8 cellular contexts compared by ENCODE assay signal in genomic region chr5:34838785-34839714, GRCh38. TPM values are rescaled to one million over a fixed set of nuclear protein-coding genes. Genes with fewer than 3 reads are reported as not detected.
DNase-seq lines count a peak whose midpoint lies in the region; ATAC-seq and TF ChIP-seq lines count a peak whose summit lies in the region.

TSS of gene TTC23L (plus strand) at chr5:34839164. CDS start at chr5:34840672, 1,508 bp downstream.

- H3K27ac ChIP-seq in HUES48 (ENCODE audit: low read depth, low read length) (peak within 1 kb of the TSS; percentile 90), OCI-LY7 (ENCODE audit: low read depth, low read length, poor library complexity, severe bottlenecking) (no peak within 1 kb of the TSS)

- no peaks in the 10 kb centered on the region for H3K9me3 Mint-ChIP-seq in Calu3 (ENCODE audit: low read depth, unreplicated experiment)
- H3K9me3 Mint-ChIP-seq in activated T-helper 2 cell treated with anti-CD3 and anti-CD28 coated beads, Interferon-gamma antibody, Interleukin-2, Interleukin-4, amounts not matched to agents 10 μg/mL and 5 μg/mL and 100 μg/mL, durations not matched to agents 14 hours and 24 hours and 36 hours: no peaks in the 10 kb centered on the region
- no peaks in the 10 kb centered on the region for H3K9me3 Mint-ChIP-seq in natural killer cell treated with Interleukin-12 subunit alpha and Interleukin-12 subunit beta and Interleukin-15 and Interleukin-18, amount 100 ng/mL, for 72 hours

- H3K9me2 ChIP-seq in OCI-LY7 (ENCODE audit: insufficient read depth, low read length): no peaks in the 10 kb centered on the region

- no TSS peak for BruUV-seq in Calu3 (replicated peaks; lab: Mats Ljungman, UMichigan)
- no TSS peak for BruUV-seq in OCI-LY7 (replicated peaks; lab: Mats Ljungman, UMichigan)

- no peaks in the 10 kb centered on the region for H3K27me3 ChIP-seq in HUES48 (ENCODE audit: control insufficient read depth, insufficient read depth, low read length)

- H3K79me2 ChIP-seq in OCI-LY7 (ENCODE audit: insufficient read depth, low read depth, low read length): no peaks in the 10 kb centered on the region

- H3K36me3 ChIP-seq in HUES48 (ENCODE audit: control insufficient read depth, insufficient read depth, low read length) (no peaks in the 10 kb centered on the region; the same call in 1 of the 2 replicates), OCI-LY7 (ENCODE audit: insufficient read depth, low read length) (no peaks in the 10 kb centered on the region)

- H3K4me3 ChIP-seq in HUES48 (ENCODE audit: low read depth, low read length): peak within 1 kb of the TSS; percentile 86
- H3K4me3 ChIP-seq in OCI-LY7 (ENCODE audit: low read depth, low read length, poor library complexity, severe bottlenecking): peak within 1 kb of the TSS; percentile 61
- H3K4me3 ChIP-seq in fibroblast of the aortic adventitia (ENCODE audit: low read depth, low read length): peak within 1 kb of the TSS; percentile 86

- peak within 1 kb of the TSS; percentile 78 for H3K9ac ChIP-seq in HUES48 (ENCODE audit: low read depth, low read length)

- peak; percentile 95 for ATAC-seq in GM21447 (IDR thresholded peaks at IDR 0.05; ENCODE audit: unreplicated experiment)
- ATAC-seq in natural killer cell treated with Interleukin-12 subunit alpha and Interleukin-12 subunit beta and Interleukin-15 and Interleukin-18, amount 100 ng/mL, for 72 hours: peak; percentile 95

- H3K9me3 ChIP-seq in HUES48 (ENCODE audit: control insufficient read depth, insufficient read depth, low read length) (no peaks in the 10 kb centered on the region), OCI-LY7 (ENCODE audit: low read length) (no peaks in the 10 kb centered on the region)

- no peaks in the 10 kb centered on the region for H3K27me3 Mint-ChIP-seq in Calu3 (ENCODE audit: unreplicated experiment)
- peaks cover 13% of the 10 kb centered on the region for H3K27me3 Mint-ChIP-seq in activated T-helper 2 cell treated with anti-CD3 and anti-CD28 coated beads, Interferon-gamma antibody, Interleukin-2, Interleukin-4, amounts not matched to agents 10 μg/mL and 5 μg/mL and 100 μg/mL, durations not matched to agents 14 hours and 24 hours and 36 hours (ENCODE audit: low read depth)
- peaks cover 3 to 8% of the 10 kb centered on the region in 2 donors for H3K27me3 Mint-ChIP-seq in natural killer cell treated with Interleukin-12 subunit alpha and Interleukin-12 subunit beta and Interleukin-15 and Interleukin-18, amount 100 ng/mL, for 72 hours

- H3K36me3 Mint-ChIP-seq in Calu3 (ENCODE audit: insufficient read depth, unreplicated experiment): peaks cover 18% of the 10 kb centered on the region
- no peaks in the 10 kb centered on the region for H3K36me3 Mint-ChIP-seq in activated T-helper 2 cell treated with anti-CD3 and anti-CD28 coated beads, Interferon-gamma antibody, Interleukin-2, Interleukin-4, amounts not matched to agents 10 μg/mL and 5 μg/mL and 100 μg/mL, durations not matched to agents 14 hours and 24 hours and 36 hours (ENCODE audit: low read depth)
- H3K36me3 Mint-ChIP-seq in natural killer cell treated with Interleukin-12 subunit alpha and Interleukin-12 subunit beta and Interleukin-15 and Interleukin-18, amount 100 ng/mL, for 72 hours: no peaks in the 10 kb centered on the region

- DNase-seq in Calu3 (peak; percentile 88), OCI-LY7 (ENCODE audit: low spot score) (peak; percentile 68), fibroblast of the aortic adventitia (ENCODE audit: low read depth) (peak; percentile 78)
- peak; percentile 85 for DNase-seq in activated T-helper 2 cell treated with anti-CD3 and anti-CD28 coated beads, Interferon-gamma antibody, Interleukin-2, Interleukin-4, amounts not matched to agents 10 μg/mL and 5 μg/mL and 100 μg/mL, durations not matched to agents 14 hours and 24 hours and 36 hours (ENCODE audit: low spot score)
- peak; percentile 93 for DNase-seq in natural killer cell treated with Interleukin-12 subunit alpha and Interleukin-12 subunit beta and Interleukin-15 and Interleukin-18, amount 100 ng/mL, for 72 hours (ENCODE audit: low spot score)
- DNase-seq in stimulated activated naive CD4-positive, alpha-beta T cell (lab: John Stamatoyannopoulos, UW): peak; percentile 82 to 92 (median 88)

- POLR2A ChIA-PET in OCI-LY7 (lab: Charles Lee): interaction anchor here (1.1 to 3.0 kb wide), 5 partner anchors 11 to 91 kb away, joined by 4 to 16 read pairs (median 7); partner anchors contain the start of genes BRIX1, DNAJC21 and RAD1

- no peak for TF ChIP-seq CTCF in Calu3 (IDR thresholded peaks at IDR 0.05; ENCODE audit: unreplicated experiment)
- TF ChIP-seq CTCF in OCI-LY7 (conservative IDR thresholded peaks at IDR 0.05; ENCODE audit: low read length): no peak
- no peak for TF ChIP-seq CTCF in fibroblast of the aortic adventitia (IDR thresholded peaks at IDR 0.05; ENCODE audit: insufficient read depth, low read length)

- intact Hi-C loops in Calu3 (cut with micrococcal nuclease; ENCODE audit: unreplicated experiment) (no loop called here), OCI-LY7 (cut with micrococcal nuclease; ENCODE audit: unreplicated experiment) (no loop called here)
- intact Hi-C loops in activated T-helper 2 cell treated with anti-CD3 and anti-CD28 coated beads, Interferon-gamma antibody, Interleukin-2, Interleukin-4, amounts not matched to agents 10 μg/mL and 5 μg/mL and 100 μg/mL, durations not matched to agents 14 hours and 24 hours and 36 hours (cut with micrococcal nuclease): loop anchor here (2.0 to 10.0 kb wide), 2 partner anchors 76 to 344 kb away; partner anchors contain the start of genes BRIX1 and RAD1

- CTCF ChIA-PET in Calu3 (lab: Charles Lee): interaction anchor here (0.6 to 0.9 kb wide), 6 partner anchors 10 to 325 kb away, joined by 3 to 5 read pairs (median 3); partner anchors contain the start of genes BRIX1 and RAD1
- CTCF ChIA-PET in OCI-LY7 (lab: Charles Lee; ENCODE audit: unreplicated experiment): interaction anchor here (1.0 kb wide), 1 partner anchor 32 kb away, joined by 4 read pairs; no protein-coding TSS in a partner anchor

- H3K4me3 Mint-ChIP-seq in Calu3 (ENCODE audit: low read depth, unreplicated experiment): peak within 1 kb of the TSS; percentile 93
- peak within 1 kb of the TSS; percentile 88 for H3K4me3 Mint-ChIP-seq in activated T-helper 2 cell treated with anti-CD3 and anti-CD28 coated beads, Interferon-gamma antibody, Interleukin-2, Interleukin-4, amounts not matched to agents 10 μg/mL and 5 μg/mL and 100 μg/mL, durations not matched to agents 14 hours and 24 hours and 36 hours (ENCODE audit: low read depth)
- peak within 1 kb of the TSS; percentile 94 for H3K4me3 Mint-ChIP-seq in natural killer cell treated with Interleukin-12 subunit alpha and Interleukin-12 subunit beta and Interleukin-15 and Interleukin-18, amount 100 ng/mL, for 72 hours

- peaks cover 8% of the 10 kb centered on the region; the same call in 1 of the 2 replicates for H3K4me1 ChIP-seq in HUES48 (ENCODE audit: control insufficient read depth, insufficient read depth, low read length)
- no peaks in the 10 kb centered on the region for H3K4me1 ChIP-seq in OCI-LY7 (ENCODE audit: insufficient read depth, low read length, poor library complexity, severe bottlenecking)

- H4K20me1 ChIP-seq in OCI-LY7 (ENCODE audit: insufficient read depth, low read length): no peaks in the 10 kb centered on the region

- peak within 1 kb of the TSS; percentile 60 for H3K4me2 ChIP-seq in OCI-LY7 (ENCODE audit: low read length)

- peak within 1 kb of the TSS; percentile 83 for H3K27ac Mint-ChIP-seq in Calu3 (ENCODE audit: unreplicated experiment)
- H3K27ac Mint-ChIP-seq in activated T-helper 2 cell treated with anti-CD3 and anti-CD28 coated beads, Interferon-gamma antibody, Interleukin-2, Interleukin-4, amounts not matched to agents 10 μg/mL and 5 μg/mL and 100 μg/mL, durations not matched to agents 14 hours and 24 hours and 36 hours: peak within 1 kb of the TSS; percentile 65
- peak within 1 kb of the TSS; percentile 69 to 80 for H3K27ac Mint-ChIP-seq in natural killer cell treated with Interleukin-12 subunit alpha and Interleukin-12 subunit beta and Interleukin-15 and Interleukin-18, amount 100 ng/mL, for 72 hours

- peaks cover 16% of the 10 kb centered on the region for H3K4me1 Mint-ChIP-seq in Calu3 (ENCODE audit: low read depth, unreplicated experiment)
- peaks cover 10% of the 10 kb centered on the region for H3K4me1 Mint-ChIP-seq in activated T-helper 2 cell treated with anti-CD3 and anti-CD28 coated beads, Interferon-gamma antibody, Interleukin-2, Interleukin-4, amounts not matched to agents 10 μg/mL and 5 μg/mL and 100 μg/mL, durations not matched to agents 14 hours and 24 hours and 36 hours (ENCODE audit: low read depth)
- peaks cover 12% of the 10 kb centered on the region in 2 donors for H3K4me1 Mint-ChIP-seq in natural killer cell treated with Interleukin-12 subunit alpha and Interleukin-12 subunit beta and Interleukin-15 and Interleukin-18, amount 100 ng/mL, for 72 hours (ENCODE audit: low read depth in 2 of 2)

- H2AFZ ChIP-seq in OCI-LY7 (ENCODE audit: low read length): peak within 1 kb of the TSS; percentile 92

RNA-seq across cellular contexts. Expression of gene TTC23L, which starts in this region (rescaled TPM):
- 0.54 and 0.76 TPM in 2 replicates for total RNA-seq in Calu3 (2022)
- 0.06 TPM in 1 of 2 replicates, not detected in the other for total RNA-seq in OCI-LY7 (2014; rRNA removed; shearing (Covaris generic))
- total RNA-seq in OCI-LY7 (2022): 0.63 and 1.4 TPM in 2 replicates
- total RNA-seq in activated T-helper 2 cell treated with anti-CD3 and anti-CD28 coated beads, Interferon-gamma antibody, Interleukin-2, Interleukin-4, amounts not matched to agents 10 μg/mL and 5 μg/mL and 100 μg/mL, durations not matched to agents 14 hours and 24 hours and 36 hours: not detected in 2 replicates
- total RNA-seq in fibroblast of the aortic adventitia (ENCODE audit: low replicate concordance): 0.36 TPM in 1 of 2 replicates, not detected in the other
- total RNA-seq in natural killer cell treated with Interleukin-12 subunit alpha and Interleukin-12 subunit beta and Interleukin-15 and Interleukin-18, amount 100 ng/mL, for 72 hours: not detected

Comparison
In these comparisons a context has a peak if more than half of its experiments do, and no peak if none do; other contexts are left out.
1. Peak in DNase-seq in Calu3; RNA of the gene not detected or under 1 TPM.
2. Peak in DNase-seq in activated T-helper 2 cell treated with anti-CD3 and anti-CD28 coated beads, Interferon-gamma antibody, Interleukin-2, Interleukin-4, amounts not matched to agents 10 μg/mL and 5 μg/mL and 100 μg/mL, durations not matched to agents 14 hours and 24 hours and 36 hours; RNA of the gene not detected or under 1 TPM.
3. Peak in DNase-seq and H3K4me3 ChIP-seq in fibroblast of the aortic adventitia; RNA of the gene not detected or under 1 TPM.
4. Peak in DNase-seq and ATAC-seq in natural killer cell treated with Interleukin-12 subunit alpha and Interleukin-12 subunit beta and Interleukin-15 and Interleukin-18, amount 100 ng/mL, for 72 hours; RNA of the gene not detected or under 1 TPM.